8 cellular contexts compared by ENCODE assay signal in the genomic region with DNA sequence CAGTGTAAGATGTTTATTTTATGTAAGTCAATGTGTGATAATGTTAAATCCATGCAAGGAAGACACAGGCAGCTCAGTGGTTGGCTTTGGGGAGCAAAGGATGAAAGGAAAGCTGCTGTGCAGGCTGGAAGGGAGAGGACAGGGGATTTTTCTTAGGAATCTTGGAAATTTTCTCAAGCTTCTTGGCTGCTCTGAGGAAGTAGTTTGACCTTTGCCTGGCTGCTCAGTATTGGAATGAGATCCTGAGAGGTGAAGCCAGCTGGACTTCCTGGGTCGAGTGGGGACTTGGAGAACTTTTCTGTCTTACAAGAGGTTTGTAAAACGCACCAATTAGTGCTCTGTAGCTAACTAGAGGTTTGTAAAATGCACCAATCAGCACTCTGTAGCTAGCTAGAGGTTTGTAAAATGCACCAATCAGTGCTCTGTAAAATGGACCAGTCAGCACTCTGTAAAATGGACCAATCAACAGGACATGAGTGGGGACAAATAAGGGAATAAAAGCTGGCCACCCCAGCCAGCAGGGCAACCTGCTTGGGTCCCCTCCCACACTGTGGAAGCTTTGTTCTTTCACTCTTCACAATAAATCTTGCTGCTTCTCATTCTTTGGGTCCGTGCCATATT.
DNase-seq lines count a peak whose midpoint lies in the region; ATAC-seq, FAIRE-seq and TF ChIP-seq lines count a peak whose summit lies in the region.
"Not testable (repeated sequence)": the region's sequence is repeated elsewhere in the genome, so short reads cannot be mapped to it uniquely, and the experiment has no call there.

No MANE protein-coding gene starts in this region.

- TF ChIP-seq CTCF in AG04450 (IDR thresholded peaks at IDR 0.05; ENCODE audit: low read depth, low read length); IMR-90 (conservative IDR thresholded peaks at IDR 0.05; ENCODE audit: low read depth, low read length); K562 (IDR thresholded peaks at IDR 0.05 in 2 of 3, conservative IDR thresholded peaks at IDR 0.05 in 1 of 3; ENCODE audit: insufficient read depth in 2 of 3, low read depth in 1 of 3, low read length in 3 of 3); mucosa of descending colon (IDR thresholded peaks at IDR 0.05); parathyroid adenoma (IDR thresholded peaks at IDR 0.05); thyroid gland (IDR thresholded peaks at IDR 0.05): not testable (repeated sequence)

- H3K14ac ChIP-seq in IMR-90 (replicated peaks; ENCODE audit: low read depth, low read length) = peak overlapping the region; percentile 55; the same call in 1 of the 2 replicates

- not testable (repeated sequence) for H3K56ac ChIP-seq in IMR-90 (ENCODE audit: extremely low read depth, insufficient read depth, low read length)

- not testable (repeated sequence) for H4K20me1 ChIP-seq in IMR-90 (ENCODE audit: insufficient read depth, low read length); K562 (replicated peaks; ENCODE audit: control insufficient read depth, insufficient read depth, low read length)

- intact Hi-C loops in IMR-90 (cut with micrococcal nuclease) = loop anchor here (5.0 kb wide), 1 partner anchor 175 kb away; the partner anchor contains the start of gene MYO10
- intact Hi-C loops in K562 (cut with micrococcal nuclease); Right ventricle myocardium superior (cut with DNase I); mucosa of descending colon (cut with DNase I, micrococcal nuclease); thyroid gland (cut with DNase I): not testable (repeated sequence)

- H2BK15ac ChIP-seq in IMR-90 (ENCODE audit: low read depth, low read length) = peak overlapping the region; percentile 38; the same call in 1 of the 3 replicates

- H2BK20ac ChIP-seq in IMR-90 (ENCODE audit: low read depth, low read length) = peak overlapping the region; percentile 73; the same call in 1 of the 2 replicates

- not testable (repeated sequence) for H3K36me3 ChIP-seq in IMR-90 (ENCODE audit: control insufficient read depth, insufficient read depth, low read length); K562 (ENCODE audit: control insufficient read depth, insufficient read depth, low read length); mucosa of descending colon (ENCODE audit: low read depth); parathyroid adenoma (ENCODE audit: control insufficient read depth, insufficient read depth, low read length); thyroid gland

- 71% methylated on average over 2 of the region's 3 CpGs; no CpG with 5 or more reads in 1 of the 2 experiments for WGBS in IMR-90 (ENCODE audit: extremely low coverage in 2 of 2, insufficient read length in 1 of 2), 2 experiments
- WGBS in K562 (ENCODE audit: insufficient coverage, low coverage, missing lambda C conversion rate) = 0% methylated on average over 3 of the region's 3 CpGs
- WGBS in thyroid gland, 2 donors = 58 to 69% methylated on average over 3 of the region's 3 CpGs

- in situ Hi-C loops in IMR-90 (cut with MboI; ENCODE audit: low sequenced_read_pairs); K562 (cut with MboI): not testable (repeated sequence)

- ATAC-seq in IMR-90 (ENCODE audit: low read depth) (0 out of 2 replicates have a peak, but pooled peaks have one; percentile 15), Right ventricle myocardium superior (ENCODE audit: poor library complexity) (peak; percentile 36), mucosa of descending colon (peak; percentile 31)
- ATAC-seq in K562 = not testable (repeated sequence)

- peak overlapping the region in 1 of 2 experiments; percentile 57; a peak in 1 of 4 replicates for H4K8ac ChIP-seq in IMR-90 (ENCODE audit: low read depth in 2 of 2, low read length in 2 of 2)

- not testable (repeated sequence) for BruUV-seq in IMR-90 (replicated peaks; lab: Mats Ljungman, UMichigan); K562 (replicated peaks; lab: Mats Ljungman, UMichigan)

- H3K23ac ChIP-seq in IMR-90 (ENCODE audit: low read depth, low read length) = not testable (repeated sequence)

- not testable (repeated sequence) for H3K9me3 ChIP-seq in AG04450 (ENCODE audit: control insufficient read depth, insufficient read depth, low read length); IMR-90 (ENCODE audit: control insufficient read depth, insufficient read depth, low read length); K562 (replicated peaks; ENCODE audit: control insufficient read depth, insufficient read depth, low read depth, low read length); mucosa of descending colon; parathyroid adenoma (ENCODE audit: control insufficient read depth, low read length); thyroid gland

- H3K27ac ChIP-seq in AG04450 (ENCODE audit: low read depth, low read length) (peak overlapping the region; percentile 21), thyroid gland (peak overlapping the region in 2 of 3 donors; percentile 82 to 86)
- not testable (repeated sequence) for H3K27ac ChIP-seq in IMR-90 (ENCODE audit: insufficient read depth, low read length); K562 (ENCODE audit: extremely low read depth, low read depth, low read length); parathyroid adenoma

- peak overlapping the region; percentile 49 for H3K4ac ChIP-seq in IMR-90 (ENCODE audit: low read depth, low read length)

- dilution Hi-C loops in IMR-90 (cut with HindIII; ENCODE audit: low sequenced_read_pairs, unreplicated experiment) = not testable (repeated sequence)

- not testable (repeated sequence) for H3K9ac ChIP-seq in IMR-90 (ENCODE audit: low read depth, low read length); K562 (ENCODE audit: insufficient read depth in 1 of 2, low read depth in 2 of 2, low read length in 2 of 2); parathyroid adenoma

- DNase-seq in AG04450 (ENCODE audit: low read depth, low spot score); IMR-90; K562 (ENCODE audit: extremely low read depth in 1 of 4, low spot score in 3 of 4); Right ventricle myocardium superior; thyroid gland: not testable (repeated sequence)
- DNase-seq in EH (ENCODE audit: low read depth) (peak; percentile 74), mucosa of descending colon (peak in 1 of 3 donors; percentile 28)

- not testable (repeated sequence) for H3K27me3 ChIP-seq in AG04450 (ENCODE audit: control insufficient read depth, insufficient read depth, low read length); IMR-90 (ENCODE audit: control insufficient read depth, insufficient read depth, low read length); K562 (ENCODE audit: control insufficient read depth in 2 of 2, insufficient read depth in 2 of 2, low read length in 2 of 2); parathyroid adenoma (ENCODE audit: control insufficient read depth, insufficient read depth, low read length); thyroid gland

- H4K5ac ChIP-seq in IMR-90 (ENCODE audit: low read depth, low read length) = peak overlapping the region; percentile 73; the same call in 1 of the 2 replicates

- H3K4me3 ChIP-seq in AG04450 (ENCODE audit: low read depth, low read length); IMR-90 (ENCODE audit: insufficient read depth, low read depth, low read length); K562; mucosa of descending colon; parathyroid adenoma (ENCODE audit: low read depth, low read length); thyroid gland (replicated peaks in 1 of 3): not testable (repeated sequence)

- peak overlapping the region; percentile 83 for H3K18ac ChIP-seq in IMR-90 (ENCODE audit: low read depth, low read length)

- peak overlapping the region; percentile 80 for H2BK120ac ChIP-seq in IMR-90 (ENCODE audit: low read depth, low read length)

- CTCF ChIA-PET in AG04450 (lab: Charles Lee) (interaction anchor here (0.9 to 4.3 kb wide), 3 partner anchors 12 to 178 kb away, joined by 3 to 29 read pairs (median 4); no protein-coding TSS in a partner anchor), IMR-90 (lab: Yijun Ruan, JAX) (interaction anchor here (0.6 to 1.4 kb wide), 4 partner anchors 13 to 78 kb away, joined by 3 to 5 read pairs (median 4); no protein-coding TSS in a partner anchor)
- CTCF ChIA-PET in K562 (lab: Yijun Ruan, JAX; ENCODE audit: low intra/inter-chr PET ratio) = not testable (repeated sequence)

- H3K4me1 ChIP-seq in IMR-90 (ENCODE audit: control insufficient read depth, insufficient read depth, low read length); K562 (replicated peaks in 1 of 2; ENCODE audit: control insufficient read depth in 2 of 2, insufficient read depth in 2 of 2, low read length in 2 of 2); parathyroid adenoma: not testable (repeated sequence)
- peaks cover 13% of the 10 kb centered on the region for H3K4me1 ChIP-seq in mucosa of descending colon (ENCODE audit: low read depth)
- H3K4me1 ChIP-seq in thyroid gland = peaks cover 36 to 44% of the 10 kb centered on the region in 2 donors

- H3K79me1 ChIP-seq in IMR-90 (ENCODE audit: low read depth in 1 of 2, low read length in 2 of 2) = peaks cover 3 to 13% of the 10 kb centered on the region in 2 experiments; a peak in 2 of 4 replicates

- not testable (repeated sequence) for H2AK9ac ChIP-seq in IMR-90 (replicated peaks; ENCODE audit: low read depth, low read length, poor library complexity)

- not testable (repeated sequence) for TF ChIP-seq EP300 in K562 (IDR thresholded peaks at IDR 0.05; ENCODE audit: low read length)

- not testable (repeated sequence) for TF ChIP-seq POLR2A in IMR-90 (IDR thresholded peaks at IDR 0.05; ENCODE audit: low read depth, low read length); K562 (conservative IDR thresholded peaks at IDR 0.05); thyroid gland (IDR thresholded peaks at IDR 0.05)

- POLR2A ChIA-PET in AG04450 (lab: Yijun Ruan, JAX) (interaction anchor here (0.6 kb wide), 1 partner anchor 57 kb away, joined by 6 read pairs; no protein-coding TSS in a partner anchor), K562 (lab: Yijun Ruan, JAX) (interaction anchor here (0.6 to 0.9 kb wide), 3 partner anchors 16 to 26 kb away, joined by 3 read pairs; no protein-coding TSS in a partner anchor)
- POLR2A ChIA-PET in IMR-90 (lab: Charles Lee; ENCODE audit: unreplicated experiment) = not testable (repeated sequence)

- TF ChIP-seq RAD21 in IMR-90 (IDR thresholded peaks at IDR 0.05; ENCODE audit: low read length); K562 (CRISPR knock-in tag; conservative IDR thresholded peaks at IDR 0.05 in 1 of 2, IDR thresholded peaks at IDR 0.05 in 1 of 2): not testable (repeated sequence)

- peak overlapping the region; percentile 44 for H4K91ac ChIP-seq in IMR-90 (ENCODE audit: insufficient read depth, low read depth, low read length)

- not testable (repeated sequence) for H3K9me1 ChIP-seq in IMR-90 (ENCODE audit: insufficient read depth, low read length); K562 (ENCODE audit: control insufficient read depth, insufficient read depth, low read length)

- peak overlapping the region; percentile 68; the same call in 1 of the 2 replicates for H2AK5ac ChIP-seq in IMR-90 (ENCODE audit: low read depth, low read length)

- not testable (repeated sequence) for H3K4me2 ChIP-seq in IMR-90 (ENCODE audit: low read depth, low read length); K562 (ENCODE audit: insufficient read depth, low read length); parathyroid adenoma (ENCODE audit: low read length)

- peak overlapping the region; percentile 10 for H2BK5ac ChIP-seq in IMR-90 (ENCODE audit: low read depth, low read length, poor library complexity, severe bottlenecking)

- H2AFZ ChIP-seq in IMR-90 (replicated peaks; ENCODE audit: low read length, poor library complexity); K562 (ENCODE audit: low read depth, low read length): not testable (repeated sequence)
- H2AFZ ChIP-seq in parathyroid adenoma = peak overlapping the region; percentile 31

- not testable (repeated sequence) for H3K79me2 ChIP-seq in K562 (ENCODE audit: control insufficient read depth, insufficient read depth, low read length); parathyroid adenoma

- not testable (repeated sequence) for FAIRE-seq in K562 (lab: Jason Lieb, UNC)
